ENCODE assay signal across 19 cellular contexts in the genomic region with DNA sequence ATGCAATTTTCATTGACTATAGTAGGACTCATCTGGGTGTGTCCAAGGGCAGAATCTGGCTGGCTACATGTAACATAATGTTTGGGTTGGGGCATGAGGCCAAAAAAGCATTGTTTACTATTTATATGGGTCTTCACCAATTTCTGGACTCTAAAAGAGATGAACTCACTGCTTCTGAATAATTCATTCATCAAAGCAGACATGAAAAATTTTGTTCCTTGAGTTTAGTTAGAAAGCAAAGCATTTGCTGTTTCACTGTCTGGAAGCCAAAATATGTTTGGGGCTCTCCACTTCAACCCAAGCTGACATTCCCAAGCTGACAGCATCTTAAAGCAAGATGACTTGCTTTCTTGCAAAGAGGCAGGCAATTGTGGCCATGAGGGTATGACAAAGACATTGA.
DNase-seq lines count a peak whose midpoint lies in the region; ATAC-seq, FAIRE-seq and TF ChIP-seq lines count a peak whose summit lies in the region.
"Had no signal": no experiment of that assay in that cellular context is flagged by ENCODE, and none has a peak within 500 bp of the region (broad histone marks: within the 10 kb centered on the region; RNA-seq: fewer than 3 reads in every experiment).

No MANE protein-coding gene starts in this region.

- no peak for DNase-seq in HFFc6
- peak; percentile 64 for DNase-seq in astrocyte of the hippocampus (ENCODE audit: low read depth, low spot score)
- no peak for DNase-seq in left colon
- DNase-seq in CD4-positive, alpha-beta T cell = no peak
- no peak for DNase-seq in H7
- DNase-seq in activated CD4-positive, alpha-beta T cell treated with anti-CD3 and anti-CD28 coated beads, Interleukin-2, amount 50 U/mL, for 48 hours = no peak
- DNase-seq in frontal cortex (ENCODE audit: low spot score in 2 of 2) = no peak
- DNase-seq: 8988T, DMS79 treated with DMSO at 0.1 percent for 48 hours, GF-D8, NCI-H187 treated with DMSO at 0.1 percent for 48 hours, NCI-H2171, NCI-H446 treated with DMSO at 0.1 percent for 48 hours, NCI-H82, Peyer's patch, SHP77 treated with DMSO at 0.1 percent for 48 hours had no signal

- 0 out of 2 replicates have a peak, but pooled peaks cover 7% of the 10 kb centered on the region for H3K36me3 Mint-ChIP-seq in HFFc6 (ENCODE audit: low read depth)
- no peaks in the 10 kb centered on the region for H3K36me3 Mint-ChIP-seq in CD4-positive, alpha-beta T cell (ENCODE audit: low read depth)

- FAIRE-seq in frontal cortex (lab: Jason Lieb, UNC) = no peak
- FAIRE-seq: H1, HepG2 had no signal

- CTCF ChIA-PET in CD4-positive, alpha-beta T cell (lab: Charles Lee) = no interaction called here

- TF ChIP-seq CTCF in HFFc6 (IDR thresholded peaks at IDR 0.05) = no peak
- TF ChIP-seq CTCF in CD4-positive, alpha-beta T cell (IDR thresholded peaks at IDR 0.05) = no peak

- H3K4me1 ChIP-seq in ACC112 (ENCODE audit: control insufficient read depth, insufficient read depth, low read length, unreplicated experiment) = peaks cover 40% of the 10 kb centered on the region

- peaks cover 84% of the 10 kb centered on the region for H3K4me1 Mint-ChIP-seq in HFFc6 (ENCODE audit: low read depth)
- no peaks in the 10 kb centered on the region for H3K4me1 Mint-ChIP-seq in CD4-positive, alpha-beta T cell (ENCODE audit: low read depth)

- no peaks in the 10 kb centered on the region for H3K79me2 ChIP-seq in ACC112 (ENCODE audit: control insufficient read depth, insufficient read depth, low read length, unreplicated experiment)

- intact Hi-C loops in left colon (cut with DNase I, micrococcal nuclease) = no loop called here
- intact Hi-C loops in CD4-positive, alpha-beta T cell (cut with DNase I, micrococcal nuclease) = no loop called here

- no peak overlapping the region for H3K4me3 ChIP-seq in ACC112 (ENCODE audit: low read depth, low read length)
- no peak overlapping the region for H3K4me3 ChIP-seq in H7 (ENCODE audit: insufficient read depth, low read depth, low read length)
- H3K4me3 ChIP-seq: Peyer's patch had no signal

- H3K36me3 ChIP-seq in ACC112 (ENCODE audit: insufficient read depth, low read length) (no peaks in the 10 kb centered on the region), H7 (replicated peaks; ENCODE audit: control insufficient read depth, insufficient read depth, low read length) (no peaks in the 10 kb centered on the region)
- H3K36me3 ChIP-seq: Peyer's patch had no signal

- no peak overlapping the region for H3K4me3 Mint-ChIP-seq in HFFc6
- no peak overlapping the region for H3K4me3 Mint-ChIP-seq in CD4-positive, alpha-beta T cell

- H3K27me3 ChIP-seq in ACC112 (ENCODE audit: insufficient read depth, low read length) (no peaks in the 10 kb centered on the region), H7 (ENCODE audit: control insufficient read depth, insufficient read depth, low read length) (no peaks in the 10 kb centered on the region)
- no peaks in the 10 kb centered on the region for H3K27me3 ChIP-seq in CD4-positive, alpha-beta T cell (ENCODE audit: control insufficient read depth, insufficient read depth, low read length)
- H3K27me3 ChIP-seq: Peyer's patch had no signal

- H3K9me3 ChIP-seq in CD4-positive, alpha-beta T cell (ENCODE audit: control insufficient read depth, low read length) = no peaks in the 10 kb centered on the region
- H3K9me3 ChIP-seq: Peyer's patch had no signal

- no peaks in the 10 kb centered on the region for H3K27me3 Mint-ChIP-seq in HFFc6 (ENCODE audit: insufficient read depth)
- no peaks in the 10 kb centered on the region for H3K27me3 Mint-ChIP-seq in CD4-positive, alpha-beta T cell

- 0 out of 2 replicates have a peak overlapping the region, but pooled peaks have one; percentile 8 for H3K27ac ChIP-seq in ACC112 (ENCODE audit: low read depth, low read length)
- H3K27ac ChIP-seq in CD4-positive, alpha-beta T cell (ENCODE audit: low read depth, low read length) = no peak overlapping the region
- H3K27ac ChIP-seq: Peyer's patch had no signal

- no peaks in the 10 kb centered on the region for H3K9me3 Mint-ChIP-seq in HFFc6
- H3K9me3 Mint-ChIP-seq in CD4-positive, alpha-beta T cell = no peaks in the 10 kb centered on the region

- POLR2A ChIA-PET in CD4-positive, alpha-beta T cell (lab: Charles Lee) = no interaction called here

- peak overlapping the region; percentile 13; the same call in 1 of the 2 replicates for H3K27ac Mint-ChIP-seq in HFFc6
- H3K27ac Mint-ChIP-seq in CD4-positive, alpha-beta T cell = no peak overlapping the region

- no peak overlapping the region for H2AFZ ChIP-seq in ACC112 (ENCODE audit: low read length, unreplicated experiment)

- ATAC-seq in left colon = peak; percentile 1
- no peak for ATAC-seq in CD4-positive, alpha-beta T cell (ENCODE audit: poor library complexity)
- ATAC-seq: HepG2 had no signal
